1 cellular context compared by ENCODE assay signal in the genomic region with DNA sequence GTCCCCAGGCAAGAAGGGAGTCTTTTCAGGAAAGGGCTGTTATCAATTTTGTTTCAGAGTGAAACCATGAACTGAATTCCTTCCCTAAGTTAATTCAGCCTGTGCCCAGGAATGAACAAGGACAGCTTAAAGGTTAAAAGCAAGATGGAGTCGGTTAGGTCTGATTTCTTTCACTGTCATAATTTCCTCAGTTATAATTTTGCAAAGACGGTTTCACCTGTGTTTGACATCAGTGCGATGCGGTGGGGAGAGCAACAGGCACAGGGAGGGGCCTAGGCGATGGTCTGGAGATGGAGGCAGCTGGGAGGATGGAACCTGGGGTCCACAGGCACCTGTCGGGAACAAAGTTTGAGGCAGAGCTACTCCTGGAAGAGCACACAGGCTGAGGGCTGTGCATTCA.
TF ChIP-seq lines count a peak whose summit lies in the region.

No MANE protein-coding gene starts in this region.

TF ChIP-seq in HepG2, 621 proteins besides CTCF, POLR2A, EP300 and RAD21:
- TF ChIP-seq, protein P1, sequence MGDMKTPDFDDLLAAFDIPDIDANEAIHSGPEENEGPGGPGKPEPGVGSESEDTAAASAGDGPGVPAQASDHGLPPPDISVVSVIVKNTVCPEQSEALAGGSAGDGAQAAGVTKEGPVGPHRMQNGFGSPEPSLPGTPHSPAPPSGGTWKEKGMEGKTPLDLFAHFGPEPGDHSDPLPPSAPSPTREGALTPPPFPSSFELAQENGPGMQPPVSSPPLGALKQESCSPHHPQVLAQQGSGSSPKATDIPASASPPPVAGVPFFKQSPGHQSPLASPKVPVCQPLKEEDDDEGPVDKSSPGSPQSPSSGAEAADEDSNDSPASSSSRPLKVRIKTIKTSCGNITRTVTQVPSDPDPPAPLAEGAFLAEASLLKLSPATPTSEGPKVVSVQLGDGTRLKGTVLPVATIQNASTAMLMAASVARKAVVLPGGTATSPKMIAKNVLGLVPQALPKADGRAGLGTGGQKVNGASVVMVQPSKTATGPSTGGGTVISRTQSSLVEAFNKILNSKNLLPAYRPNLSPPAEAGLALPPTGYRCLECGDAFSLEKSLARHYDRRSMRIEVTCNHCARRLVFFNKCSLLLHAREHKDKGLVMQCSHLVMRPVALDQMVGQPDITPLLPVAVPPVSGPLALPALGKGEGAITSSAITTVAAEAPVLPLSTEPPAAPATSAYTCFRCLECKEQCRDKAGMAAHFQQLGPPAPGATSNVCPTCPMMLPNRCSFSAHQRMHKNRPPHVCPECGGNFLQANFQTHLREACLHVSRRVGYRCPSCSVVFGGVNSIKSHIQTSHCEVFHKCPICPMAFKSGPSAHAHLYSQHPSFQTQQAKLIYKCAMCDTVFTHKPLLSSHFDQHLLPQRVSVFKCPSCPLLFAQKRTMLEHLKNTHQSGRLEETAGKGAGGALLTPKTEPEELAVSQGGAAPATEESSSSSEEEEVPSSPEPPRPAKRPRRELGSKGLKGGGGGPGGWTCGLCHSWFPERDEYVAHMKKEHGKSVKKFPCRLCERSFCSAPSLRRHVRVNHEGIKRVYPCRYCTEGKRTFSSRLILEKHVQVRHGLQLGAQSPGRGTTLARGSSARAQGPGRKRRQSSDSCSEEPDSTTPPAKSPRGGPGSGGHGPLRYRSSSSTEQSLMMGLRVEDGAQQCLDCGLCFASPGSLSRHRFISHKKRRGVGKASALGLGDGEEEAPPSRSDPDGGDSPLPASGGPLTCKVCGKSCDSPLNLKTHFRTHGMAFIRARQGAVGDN (CRISPR knock-in tag; IDR thresholded peaks at IDR 0.05): peak; percentile 29
- TF ChIP-seq AKAP8 (CRISPR knock-in tag; IDR thresholded peaks at IDR 0.05): no peak
- no peak for TF ChIP-seq SUZ12 (IDR thresholded peaks at IDR 0.05; ENCODE audit: low read depth, low read length)
